In genomic region chr12:29889737-29890136, GRCh38 we compare ENCODE assay signal across 9 cellular contexts.
DNase-seq lines count a peak whose midpoint lies in the region; ATAC-seq, FAIRE-seq and TF ChIP-seq lines count a peak whose summit lies in the region.
"Had no signal": no experiment of that assay in that cellular context is flagged by ENCODE, and none has a peak within 500 bp of the region (broad histone marks: within the 10 kb centered on the region; RNA-seq: fewer than 3 reads in every experiment).

No MANE protein-coding gene starts in this region.

- H3K27me3 Mint-ChIP-seq in effector memory CD8-positive, alpha-beta T cell, result no peaks in the 10 kb centered on the region

- no peaks in the 10 kb centered on the region for H3K9me3 ChIP-seq in adrenal gland (replicated peaks in 1 of 3)
- no peaks in the 10 kb centered on the region for H3K9me3 ChIP-seq in thyroid gland
- H3K9me3 ChIP-seq: Peyer's patch had no signal

- no peaks in the 10 kb centered on the region for H3K4me1 ChIP-seq in adrenal gland (replicated peaks in 1 of 2)
- no peaks in the 10 kb centered on the region for H3K4me1 ChIP-seq in thyroid gland
- H3K4me1 ChIP-seq: Peyer's patch had no signal

- H3K36me3 Mint-ChIP-seq in effector memory CD8-positive, alpha-beta T cell (ENCODE audit: insufficient read depth), result no peaks in the 10 kb centered on the region

- WGBS in adrenal gland, 4 donors, result 41 to 68% (median 45%) methylated on average over 3 to 5 of the region's 5 CpGs
- WGBS in thyroid gland, 2 donors, result 47 to 51% methylated on average over 5 of the region's 5 CpGs

- TF ChIP-seq POLR2A in adrenal gland (IDR thresholded peaks at IDR 0.05), result no peak
- TF ChIP-seq POLR2A in thyroid gland (IDR thresholded peaks at IDR 0.05), result no peak

- H3K9me3 Mint-ChIP-seq in effector memory CD8-positive, alpha-beta T cell, result peaks cover 9 to 10% of the 10 kb centered on the region in 2 donors

- no peak for ATAC-seq in effector memory CD8-positive, alpha-beta T cell (replicated peaks)

- TF ChIP-seq CTCF in GM06990 (IDR thresholded peaks at IDR 0.05; ENCODE audit: insufficient read depth, low read length, poor library complexity, severe bottlenecking) (peak; percentile 48), adrenal gland (IDR thresholded peaks at IDR 0.05) (peak in 5 of 6 experiments; percentile 38 to 64 (median 55)), thyroid gland (IDR thresholded peaks at IDR 0.05) (peak in 1 of 6 experiments; percentile 33)

- H3K36me3 ChIP-seq in GM06990 (ENCODE audit: control insufficient read depth, insufficient read depth, low read length), result no peaks in the 10 kb centered on the region
- no peaks in the 10 kb centered on the region for H3K36me3 ChIP-seq in adrenal gland (replicated peaks in 1 of 2)
- H3K36me3 ChIP-seq in thyroid gland, result no peaks in the 10 kb centered on the region
- H3K36me3 ChIP-seq: Peyer's patch had no signal

- H3K27ac Mint-ChIP-seq in effector memory CD8-positive, alpha-beta T cell, result no peak overlapping the region

- no peak for FAIRE-seq in RCC 7860 (lab: Jason Lieb, UNC)
- FAIRE-seq in GM19239 (lab: Jason Lieb, UNC), result no peak

- intact Hi-C loops in adrenal gland (cut with DNase I) (loop anchor here in 1 of 2 donors (10.0 kb wide), 1 partner anchor 335 kb away; no protein-coding TSS in a partner anchor), thyroid gland (cut with DNase I) (no loop called here)

- H3K4me1 Mint-ChIP-seq in effector memory CD8-positive, alpha-beta T cell (ENCODE audit: low read depth in 2 of 2), result no peaks in the 10 kb centered on the region

- DNase-seq in GM06990 (ENCODE audit: extremely low read depth, insufficient read length) (no peak), LoVo (ENCODE audit: low spot score) (peak; percentile 21), adrenal gland (peak; percentile 65 to 89 (median 72)), inferior parietal cortex (ENCODE audit: extremely low spot score) (peak; percentile 25), thyroid gland (peak; percentile 6 to 29), RCC 7860 (ENCODE audit: low spot score) (no peak), GM19239 (ENCODE audit: insufficient read length, low spot score) (no peak)
- DNase-seq in effector memory CD8-positive, alpha-beta T cell, result no peak

- H3K27ac ChIP-seq in adrenal gland (no peak overlapping the region), thyroid gland (no peak overlapping the region)
- H3K27ac ChIP-seq: Peyer's patch had no signal

- H3K27me3 ChIP-seq in GM06990 (replicated peaks; ENCODE audit: control insufficient read depth, insufficient read depth, low read length), result no peaks in the 10 kb centered on the region
- H3K27me3 ChIP-seq in adrenal gland, result no peaks in the 10 kb centered on the region
- no peaks in the 10 kb centered on the region for H3K27me3 ChIP-seq in thyroid gland
- H3K27me3 ChIP-seq: Peyer's patch had no signal

- H3K4me3 ChIP-seq in GM06990 (replicated peaks; ENCODE audit: low read depth, low read length) (no peak overlapping the region), adrenal gland (no peak overlapping the region), thyroid gland (replicated peaks in 1 of 3) (no peak overlapping the region)
- H3K4me3 ChIP-seq: Peyer's patch had no signal

- no peak overlapping the region for H3K4me3 Mint-ChIP-seq in effector memory CD8-positive, alpha-beta T cell

Comparison
In these comparisons a context has a peak if more than half of its experiments do, and no peak if none do; other contexts are left out.
1. DNase-seq: peak in LoVo (single experiment), adrenal gland (7 of 7), inferior parietal cortex (single experiment) and thyroid gland (2 of 2); none in GM06990 (single experiment), effector memory CD8-positive, alpha-beta T cell (0 of 3), RCC 7860 (single experiment) and GM19239 (single experiment).